17 cellular contexts compared by ENCODE assay signal in the genomic region with DNA sequence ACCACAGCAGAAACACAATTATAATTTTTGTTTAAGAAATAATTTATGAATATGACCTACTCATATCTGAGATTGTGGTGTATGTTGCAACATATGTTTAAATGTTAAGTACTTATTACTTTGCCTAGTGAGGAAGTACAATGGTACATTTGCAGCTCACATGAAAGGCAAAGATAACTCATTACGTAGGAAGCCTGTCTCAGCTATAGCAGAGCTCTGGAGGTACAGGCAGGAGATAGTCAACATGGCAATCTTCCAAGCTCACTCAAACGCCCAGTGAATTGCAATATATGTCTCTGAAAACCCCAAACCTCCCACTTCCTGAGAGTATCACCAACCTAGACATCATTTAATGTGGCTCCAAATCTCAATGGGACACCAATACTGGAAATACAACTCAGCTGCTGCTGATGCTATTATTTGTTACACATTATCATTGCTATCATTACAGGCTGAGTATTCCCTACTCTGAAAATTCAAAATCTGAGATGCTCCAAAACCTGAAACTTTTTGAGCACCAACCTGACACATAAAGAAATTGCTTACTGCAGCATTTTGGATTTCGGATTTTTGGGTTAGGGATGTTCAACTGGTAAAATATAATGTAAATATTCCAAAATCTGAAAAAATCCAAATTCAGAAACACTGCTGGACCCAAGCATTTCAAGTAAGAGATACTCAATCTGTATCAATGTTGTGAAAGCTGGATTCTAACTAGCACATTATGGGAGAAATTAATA. TPM values are rescaled to one million over a fixed set of nuclear protein-coding genes. Genes with fewer than 3 reads are reported as not detected.
DNase-seq lines count a peak whose midpoint lies in the region; ATAC-seq, FAIRE-seq and TF ChIP-seq lines count a peak whose summit lies in the region.
"Had no signal": no experiment of that assay in that cellular context is flagged by ENCODE, and none has a peak within 500 bp of the region (broad histone marks: within the 10 kb centered on the region; RNA-seq: fewer than 3 reads in every experiment).

No MANE protein-coding gene starts in this region.

- H3K9me3 Mint-ChIP-seq in activated T-cell treated with anti-CD3 and anti-CD28 coated beads, Interleukin-2, amount 50 U/mL, for 72 hours = no peaks in the 10 kb centered on the region
- no peaks in the 10 kb centered on the region for H3K9me3 Mint-ChIP-seq in stimulated activated naive CD8-positive, alpha-beta T cell treated with anti-CD3 and anti-CD28 coated beads, Interleukin-15, amount 100 ng/mL, for 72 hours
- H3K9me3 Mint-ChIP-seq in nephron progenitor cell = no peaks in the 10 kb centered on the region
- H3K9me3 Mint-ChIP-seq: activated naive CD4-positive, alpha-beta T cell treated with anti-CD3 and anti-CD28 coated beads, Interleukin-2, amount 50 U/mL, for 24 hours; effector memory CD8-positive, alpha-beta T cell had no signal

- H3K36me3 Mint-ChIP-seq in activated T-cell treated with anti-CD3 and anti-CD28 coated beads, Interleukin-2, amount 50 U/mL, for 72 hours (ENCODE audit: insufficient read depth in 2 of 2) = peaks cover 0 to 3% of the 10 kb centered on the region in 2 donors
- peaks cover 44% of the 10 kb centered on the region for H3K36me3 Mint-ChIP-seq in nephron progenitor cell (ENCODE audit: low read depth)

- H3K27me3 ChIP-seq in bronchial epithelial cell (ENCODE audit: control insufficient read depth, insufficient read depth, low read length) = no peaks in the 10 kb centered on the region
- H3K27me3 ChIP-seq: SJCRH30 had no signal

- H3K4me3 Mint-ChIP-seq in activated T-cell treated with anti-CD3 and anti-CD28 coated beads, Interleukin-2, amount 50 U/mL, for 72 hours = no peak overlapping the region
- no peak overlapping the region for H3K4me3 Mint-ChIP-seq in stimulated activated naive CD8-positive, alpha-beta T cell treated with anti-CD3 and anti-CD28 coated beads, Interleukin-15, amount 100 ng/mL, for 72 hours
- H3K4me3 Mint-ChIP-seq in nephron progenitor cell = no peak overlapping the region
- H3K4me3 Mint-ChIP-seq: activated naive CD4-positive, alpha-beta T cell treated with anti-CD3 and anti-CD28 coated beads, Interleukin-2, amount 50 U/mL, for 24 hours; effector memory CD8-positive, alpha-beta T cell had no signal

- H3K27me3 Mint-ChIP-seq in activated T-cell treated with anti-CD3 and anti-CD28 coated beads, Interleukin-2, amount 50 U/mL, for 72 hours (ENCODE audit: low read depth) = no peaks in the 10 kb centered on the region
- no peaks in the 10 kb centered on the region for H3K27me3 Mint-ChIP-seq in stimulated activated naive CD8-positive, alpha-beta T cell treated with anti-CD3 and anti-CD28 coated beads, Interleukin-15, amount 100 ng/mL, for 72 hours
- H3K27me3 Mint-ChIP-seq in nephron progenitor cell (ENCODE audit: low read depth, poor library complexity) = no peaks in the 10 kb centered on the region
- H3K27me3 Mint-ChIP-seq: activated naive CD4-positive, alpha-beta T cell treated with anti-CD3 and anti-CD28 coated beads, Interleukin-2, amount 50 U/mL, for 24 hours; effector memory CD8-positive, alpha-beta T cell had no signal

- peaks cover 3% of the 10 kb centered on the region for H3K36me3 ChIP-seq in bronchial epithelial cell (ENCODE audit: control insufficient read depth, insufficient read depth, low read length)
- H3K36me3 ChIP-seq: SJCRH30 had no signal

- peak; percentile 15 to 47 for ATAC-seq in activated T-cell treated with anti-CD3 and anti-CD28 coated beads, Interleukin-2, amount 50 U/mL, for 72 hours (replicated peaks in 1 of 2)
- peak; percentile 70 for ATAC-seq in stimulated activated naive CD8-positive, alpha-beta T cell treated with anti-CD3 and anti-CD28 coated beads, Interleukin-15, amount 100 ng/mL, for 72 hours
- ATAC-seq in HG03378 (IDR thresholded peaks at IDR 0.05; ENCODE audit: unreplicated experiment) = no peak
- ATAC-seq: activated CD4-positive, CD25-positive, alpha-beta regulatory T cell treated with anti-CD3 and anti-CD28 coated beads, Interleukin-2, amount 50 U/mL, for 24 hours; effector memory CD8-positive, alpha-beta T cell had no signal

- FAIRE-seq in bronchial epithelial cell (lab: Jason Lieb, UNC) = no peak

- no peak overlapping the region for H3K27ac Mint-ChIP-seq in activated T-cell treated with anti-CD3 and anti-CD28 coated beads, Interleukin-2, amount 50 U/mL, for 72 hours
- H3K27ac Mint-ChIP-seq in stimulated activated naive CD8-positive, alpha-beta T cell treated with anti-CD3 and anti-CD28 coated beads, Interleukin-15, amount 100 ng/mL, for 72 hours = no peak overlapping the region
- no peak overlapping the region for H3K27ac Mint-ChIP-seq in nephron progenitor cell
- H3K27ac Mint-ChIP-seq: activated naive CD4-positive, alpha-beta T cell treated with anti-CD3 and anti-CD28 coated beads, Interleukin-2, amount 50 U/mL, for 24 hours; effector memory CD8-positive, alpha-beta T cell had no signal

- peaks cover 10% of the 10 kb centered on the region for H3K4me1 Mint-ChIP-seq in activated T-cell treated with anti-CD3 and anti-CD28 coated beads, Interleukin-2, amount 50 U/mL, for 72 hours (ENCODE audit: low read depth)
- H3K4me1 Mint-ChIP-seq in stimulated activated naive CD8-positive, alpha-beta T cell treated with anti-CD3 and anti-CD28 coated beads, Interleukin-15, amount 100 ng/mL, for 72 hours = no peaks in the 10 kb centered on the region
- peaks cover 7% of the 10 kb centered on the region for H3K4me1 Mint-ChIP-seq in nephron progenitor cell

- no peak overlapping the region for H3K4me3 ChIP-seq in bronchial epithelial cell (ENCODE audit: low read depth, low read length)
- H3K4me3 ChIP-seq: SJCRH30 had no signal

- no peak for TF ChIP-seq CTCF in bronchial epithelial cell (IDR thresholded peaks at IDR 0.05; ENCODE audit: insufficient read depth, low read length, severe bottlenecking)
- TF ChIP-seq CTCF in nephron progenitor cell (IDR thresholded peaks at IDR 0.05) = no peak

- DNase-seq in activated T-cell treated with anti-CD3 and anti-CD28 coated beads, Interleukin-2, amount 50 U/mL, for 72 hours = no peak
- DNase-seq in activated T-cell treated with anti-CD3 and anti-CD28 coated beads, Interleukin-2, amount 50 U/mL, for 1 hour = no peak
- DNase-seq in NCI-H69 (lab: John Stamatoyannopoulos, UW) (peak; percentile 46), bronchial epithelial cell (ENCODE audit: low read depth) (peak; percentile 17), nephron progenitor cell (no peak), NCI-H345 (lab: John Stamatoyannopoulos, UW) (no peak)
- DNase-seq in stimulated activated naive CD8-positive, alpha-beta T cell treated with anti-CD3 and anti-CD28 coated beads, Interleukin-15, amount 100 ng/mL, for 72 hours = no peak
- DNase-seq: ACHN; activated CD8-positive, alpha-beta memory T cell treated with anti-CD3 and anti-CD28 coated beads for 24 hours; activated T-cell treated with anti-CD3 and anti-CD28 coated beads, Interleukin-2, amount 50 U/mL, for 48 hours; effector memory CD8-positive, alpha-beta T cell; GOT3; NCI-H1417; SJCRH30 had no signal

RNA-seq across cellular contexts. Expression of a gene that starts 25.1 kb away (rescaled TPM):
- total RNA-seq in activated T-cell treated with anti-CD3 and anti-CD28 coated beads, Interleukin-2, amount 50 U/mL, for 72 hours = 10 to 100 TPM; 17.5 to 21.4 TPM
- 10.8 and 26.8 TPM in 2 replicates for total RNA-seq in bronchial epithelial cell

RNA-seq across cellular contexts. Expression of a gene that starts 41.4 kb away (rescaled TPM):
- 10 to 100 TPM; 14.0 to 17.7 TPM for total RNA-seq in activated T-cell treated with anti-CD3 and anti-CD28 coated beads, Interleukin-2, amount 50 U/mL, for 72 hours
- total RNA-seq in bronchial epithelial cell = 1.8 and 2.7 TPM in 2 replicates

RNA-seq across cellular contexts. Expression of a gene that starts 45.0 kb away (rescaled TPM):
- 100 to 1,000 TPM in 1 of 2 donors, 10 to 100 TPM in 1; 77.2 to 103 TPM for total RNA-seq in activated T-cell treated with anti-CD3 and anti-CD28 coated beads, Interleukin-2, amount 50 U/mL, for 72 hours
- total RNA-seq in bronchial epithelial cell = 29.0 and 31.2 TPM in 2 replicates

Comparison
In these comparisons a context has a peak if more than half of its experiments do, and no peak if none do; other contexts are left out.
1. DNase-seq: peak in NCI-H69 (single experiment) and bronchial epithelial cell (single experiment); none in activated T-cell treated with anti-CD3 and anti-CD28 coated beads, Interleukin-2, amount 50 U/mL, for 72 hours (0 of 2), activated T-cell treated with anti-CD3 and anti-CD28 coated beads, Interleukin-2, amount 50 U/mL, for 1 hour (single experiment), stimulated activated naive CD8-positive, alpha-beta T cell treated with anti-CD3 and anti-CD28 coated beads, Interleukin-15, amount 100 ng/mL, for 72 hours (0 of 2), nephron progenitor cell (single experiment) and NCI-H345 (single experiment).